In the genomic region with DNA sequence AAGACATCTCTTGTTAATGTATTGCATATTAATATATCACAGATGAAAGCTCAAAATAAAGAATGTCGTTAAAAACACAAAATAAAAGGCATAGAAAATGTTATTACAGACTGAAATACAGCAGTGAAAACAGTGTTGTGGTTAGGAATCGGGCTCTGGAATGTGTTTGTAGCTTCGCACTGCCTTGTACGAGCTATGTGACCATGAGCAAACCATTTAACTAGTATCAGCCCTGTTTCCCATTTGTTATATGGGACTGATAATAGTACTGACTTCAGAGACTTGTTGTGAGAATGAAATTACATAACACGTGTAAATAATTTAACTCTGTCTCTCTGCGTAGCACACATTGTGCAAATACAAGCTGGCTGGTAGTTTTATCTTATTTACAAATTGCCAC, we compare ENCODE assay signal across 35 cellular contexts. TPM values are rescaled to one million over a fixed set of nuclear protein-coding genes. Genes with fewer than 3 reads are reported as not detected.
"Had no signal": no experiment of that assay in that cellular context is flagged by ENCODE, and none has a peak within 500 bp of the region (broad histone marks: within the 10 kb centered on the region; RNA-seq: fewer than 3 reads in every experiment).

No MANE protein-coding gene starts in this region.

- H3K4me1 Mint-ChIP-seq: activated CD4-positive, alpha-beta memory T cell treated with anti-CD3 and anti-CD28 coated beads, Interleukin-2, amount 10 ng/mL, durations not matched to agents 7 days and 5 days; activated CD4-positive, alpha-beta T cell treated with anti-CD3 and anti-CD28 coated beads, Interleukin-2, amount 10 ng/mL, durations not matched to agents 24 days and 14 days; activated naive CD4-positive, alpha-beta T cell treated with anti-CD3 and anti-CD28 coated beads, Interleukin-2, amount 50 U/mL, for 24 hours; activated naive CD8-positive, alpha-beta T cell treated with anti-CD3 and anti-CD28 coated beads, Interleukin-2, amount 50 U/mL, for 24 hours; stimulated activated memory B cell treated with anti-CD40 and anti-IgM and Interleukin-4, amounts not matched to agents 10 μg/mL and 1 μg/mL and 100 μg/mL, for 72 hours; T-helper 17 cell had no signal

- H3K9me3 Mint-ChIP-seq: nephron had no signal

- H3K4me1 ChIP-seq: colonic mucosa, esophagus squamous epithelium, lower lobe of right lung, prostate gland, stomach, thyroid gland, upper lobe of left lung, vagina had no signal

- H3K36me3 ChIP-seq: colonic mucosa, esophagus squamous epithelium, lower lobe of right lung, neutrophil, ovary, prostate gland, stomach, thyroid gland, upper lobe of left lung, vagina had no signal

- ATAC-seq: activated naive CD8-positive, alpha-beta T cell treated with anti-CD3 and anti-CD28 coated beads, Interleukin-2, amount 50 U/mL, for 24 hours; activated T-cell treated with anti-CD3 and anti-CD28 coated beads, Interleukin-2, amount 50 U/mL, for 4 hours; lower lobe of right lung; SK-N-SH treated with all-trans-retinoic acid at 6 μM for 48 hours; stimulated activated memory B cell treated with anti-CD40 and anti-IgM and Interleukin-4, amounts not matched to agents 10 μg/mL and 1 μg/mL and 100 μg/mL, for 72 hours; T-helper 17 cell had no signal

- H3K36me3 Mint-ChIP-seq: activated naive CD4-positive, alpha-beta T cell treated with anti-CD3 and anti-CD28 coated beads, Interleukin-2, amount 50 U/mL, for 24 hours; stimulated activated memory B cell treated with anti-CD40 and anti-IgM and Interleukin-4, amounts not matched to agents 10 μg/mL and 1 μg/mL and 100 μg/mL, for 72 hours had no signal

- H3K27me3 Mint-ChIP-seq: activated CD4-positive, alpha-beta memory T cell treated with anti-CD3 and anti-CD28 coated beads, Interleukin-2, amount 10 ng/mL, durations not matched to agents 7 days and 5 days; activated CD4-positive, alpha-beta T cell treated with anti-CD3 and anti-CD28 coated beads, Interleukin-2, amount 10 ng/mL, durations not matched to agents 24 days and 14 days; activated naive CD4-positive, alpha-beta T cell treated with anti-CD3 and anti-CD28 coated beads, Interleukin-2, amount 50 U/mL, for 24 hours; activated naive CD8-positive, alpha-beta T cell treated with anti-CD3 and anti-CD28 coated beads, Interleukin-2, amount 50 U/mL, for 24 hours; stimulated activated memory B cell treated with anti-CD40 and anti-IgM and Interleukin-4, amounts not matched to agents 10 μg/mL and 1 μg/mL and 100 μg/mL, for 72 hours; T-helper 17 cell had no signal

- H3K27ac Mint-ChIP-seq: activated CD4-positive, alpha-beta memory T cell treated with anti-CD3 and anti-CD28 coated beads, Interleukin-2, amount 10 ng/mL, durations not matched to agents 7 days and 5 days; activated CD4-positive, alpha-beta T cell treated with anti-CD3 and anti-CD28 coated beads, Interleukin-2, amount 10 ng/mL, durations not matched to agents 24 days and 14 days; activated naive CD4-positive, alpha-beta T cell treated with anti-CD3 and anti-CD28 coated beads, Interleukin-2, amount 50 U/mL, for 24 hours; activated naive CD8-positive, alpha-beta T cell treated with anti-CD3 and anti-CD28 coated beads, Interleukin-2, amount 50 U/mL, for 24 hours; activated T-helper 2 cell treated with anti-CD3 and anti-CD28 coated beads, Interferon-gamma antibody, Interleukin-2, Interleukin-4, amounts not matched to agents 10 μg/mL and 5 μg/mL and 100 μg/mL, durations not matched to agents 14 hours and 24 hours and 36 hours; stimulated activated memory B cell treated with anti-CD40 and anti-IgM and Interleukin-4, amounts not matched to agents 10 μg/mL and 1 μg/mL and 100 μg/mL, for 72 hours; T-helper 17 cell had no signal

- DNase-seq: activated CD4-positive, alpha-beta memory T cell treated with anti-CD3 and anti-CD28 coated beads, Interleukin-2, amount 10 ng/mL, durations not matched to agents 7 days and 5 days; activated CD4-positive, alpha-beta T cell treated with anti-CD3 and anti-CD28 coated beads, Interleukin-2, amount 10 ng/mL, durations not matched to agents 24 days and 14 days; activated CD4-positive, CD25-positive, alpha-beta regulatory T cell treated with anti-CD3 and anti-CD28 coated beads, Interleukin-2, amount 50 U/mL, for 72 hours; activated naive CD8-positive, alpha-beta T cell treated with anti-CD3 and anti-CD28 coated beads, Interleukin-2, amount 50 U/mL, for 24 hours; activated T-cell treated with anti-CD3 and anti-CD28 coated beads, Interleukin-2, amount 50 U/mL, for 4 hours; cerebellar nuclear complex; colonic mucosa; effector CD8-positive, alpha-beta T cell; esophagus squamous epithelium; foreskin melanocyte; hippocampal formation; kidney; lower lobe of right lung; mesenchymal stem cell; ovary; small intestine; stimulated activated CD4-positive, alpha-beta T cell treated with anti-CD3 and anti-CD28 coated beads, Interleukin-1b, Interleukin-23, amount 100 ng/mL, for 48 hours; stimulated activated CD4-positive, alpha-beta T cell treated with anti-CD3 and anti-CD28 coated beads, Interleukin-4, amount 100 ng/mL, for 4 hours; stimulated activated CD8-positive, alpha-beta memory T cell treated with anti-CD3 and anti-CD28 coated beads, Interleukin-4, amount 100 ng/mL, for 48 hours; stomach; T-helper 17 cell; thyroid gland; upper lobe of left lung had no signal

- H3K4me3 ChIP-seq: colonic mucosa, esophagus squamous epithelium, lower lobe of right lung, ovary, prostate gland, stomach, thyroid gland, upper lobe of left lung, vagina had no signal

- H3K27ac ChIP-seq: colonic mucosa, epithelial cell of prostate, esophagus squamous epithelium, lower lobe of right lung, neutrophil, ovary, prostate gland, stomach, thyroid gland, upper lobe of left lung, vagina had no signal

- H3K27me3 ChIP-seq: colonic mucosa, esophagus squamous epithelium, neutrophil, ovary, thyroid gland, upper lobe of left lung, vagina had no signal

- H3K9me3 ChIP-seq: colonic mucosa, esophagus squamous epithelium, lower lobe of right lung, neutrophil, ovary, prostate gland, stomach, thyroid gland, upper lobe of left lung, vagina had no signal

- H3K4me3 Mint-ChIP-seq: activated CD4-positive, alpha-beta memory T cell treated with anti-CD3 and anti-CD28 coated beads, Interleukin-2, amount 10 ng/mL, durations not matched to agents 7 days and 5 days; activated CD4-positive, alpha-beta T cell treated with anti-CD3 and anti-CD28 coated beads, Interleukin-2, amount 10 ng/mL, durations not matched to agents 24 days and 14 days; activated naive CD4-positive, alpha-beta T cell treated with anti-CD3 and anti-CD28 coated beads, Interleukin-2, amount 50 U/mL, for 24 hours; activated naive CD8-positive, alpha-beta T cell treated with anti-CD3 and anti-CD28 coated beads, Interleukin-2, amount 50 U/mL, for 24 hours; activated T-cell treated with anti-CD3 and anti-CD28 coated beads, Interleukin-2, amount 50 U/mL, for 4 hours; stimulated activated memory B cell treated with anti-CD40 and anti-IgM and Interleukin-4, amounts not matched to agents 10 μg/mL and 1 μg/mL and 100 μg/mL, for 72 hours; T-helper 17 cell had no signal

RNA-seq across cellular contexts. Expression of a gene that starts 0.6 kb away (rescaled TPM):
- total RNA-seq: activated CD4-positive, alpha-beta memory T cell treated with anti-CD3 and anti-CD28 coated beads, Interleukin-2, amount 10 ng/mL, durations not matched to agents 7 days and 5 days; activated CD4-positive, alpha-beta T cell treated with anti-CD3 and anti-CD28 coated beads, Interleukin-2, amount 10 ng/mL, durations not matched to agents 24 days and 14 days; activated T-cell treated with anti-CD3 and anti-CD28 coated beads, Interleukin-2, amount 50 U/mL, for 4 hours; activated T-helper 2 cell treated with anti-CD3 and anti-CD28 coated beads, Interferon-gamma antibody, Interleukin-2, Interleukin-4, amounts not matched to agents 10 μg/mL and 5 μg/mL and 100 μg/mL, durations not matched to agents 14 hours and 24 hours and 36 hours; bronchial epithelial cell; dermis microvascular lymphatic vessel endothelial cell; esophagus squamous epithelium; lower lobe of right lung; mononuclear cell; T-helper 17 cell; upper lobe of left lung had no signal
